ENCODE assay signal across 8 cellular contexts in genomic region chr6:26003102-26003694, GRCh38. TPM values are rescaled to one million over a fixed set of nuclear protein-coding genes. Genes with fewer than 3 reads are reported as not detected.
DNase-seq lines count a peak whose midpoint lies in the region; ATAC-seq, FAIRE-seq and TF ChIP-seq lines count a peak whose summit lies in the region.

No MANE protein-coding gene starts in this region.

- H3K27me3 Mint-ChIP-seq in CD14-positive monocyte (ENCODE audit: low read depth in 3 of 3), result peaks cover 0 to 4% (median 0%) of the 10 kb centered on the region in 3 donors

- H3K36me3 Mint-ChIP-seq in CD14-positive monocyte, result peaks cover 25 to 31% of the 10 kb centered on the region in 2 donors

- FAIRE-seq in GM19239 (lab: Jason Lieb, UNC) (peak; percentile 83), pancreas (lab: Jason Lieb, UNC) (no peak)

- ATAC-seq in pancreas, result peak; percentile 58 to 91 (median 86)
- ATAC-seq in HG03439 (IDR thresholded peaks at IDR 0.05; ENCODE audit: unreplicated experiment), result no peak

- DNase-seq in CD14-positive monocyte (ENCODE audit: low spot score) (no peak), GM19239 (ENCODE audit: insufficient read length, low spot score) (no peak), NCI-H82 treated with DMSO at 0.1 percent for 48 hours (lab: John Stamatoyannopoulos, UW; ENCODE audit: unreplicated experiment) (peak; percentile 63), activated T-cell treated with anti-CD3 and anti-CD28 coated beads for 48 hours (ENCODE audit: low read depth) (peak; percentile 14), foreskin melanocyte (peak; percentile 45), pancreas (peak in 3 of 6 donors; percentile 34 to 58 (median 39)), middle frontal gyrus (ENCODE audit: extremely low spot score, low spot score) (no peak)

- TF ChIP-seq CTCF in CD14-positive monocyte (IDR thresholded peaks at IDR 0.05) (peak; percentile 95), pancreas (IDR thresholded peaks at IDR 0.05) (peak; percentile 56 to 73 (median 62))

- no peaks in the 10 kb centered on the region for H3K9me3 ChIP-seq in pancreas

- H3K27me3 ChIP-seq in pancreas, result no peaks in the 10 kb centered on the region

- H3K4me1 Mint-ChIP-seq in CD14-positive monocyte, result peaks cover 24% of the 10 kb centered on the region

- WGBS in pancreas, 2 donors, result 2 to 6% methylated on average over 3 of the region's 3 CpGs

- no peak overlapping the region for H3K27ac Mint-ChIP-seq in CD14-positive monocyte

- no peak overlapping the region for H3K4me3 ChIP-seq in pancreas

- H3K4me1 ChIP-seq in pancreas, result no peaks in the 10 kb centered on the region

- intact Hi-C loops in CD14-positive monocyte (cut with micrococcal nuclease) (loop anchor here in 1 of 2 donors (5.0 kb wide), 1 partner anchor 281 kb away; no protein-coding TSS in a partner anchor), pancreas (cut with DNase I) (no loop called here)

- H3K9me3 Mint-ChIP-seq in CD14-positive monocyte, result peaks cover 0 to 2% (median 0%) of the 10 kb centered on the region in 7 donors

- H3K4me3 Mint-ChIP-seq in CD14-positive monocyte, result no peak overlapping the region

- no peak overlapping the region for H3K27ac ChIP-seq in pancreas

- peaks cover 0 to 10% (median 5%) of the 10 kb centered on the region in 3 donors for H3K36me3 ChIP-seq in pancreas

RNA-seq across cellular contexts. Expression of gene TRIM38, which starts 40.6 kb away (rescaled TPM):
- polyA plus RNA-seq in CD14-positive monocyte, result 1 to 10 TPM; 4.1 to 8.0 TPM
- total RNA-seq in pancreas, result 1 to 10 TPM; 1.5 to 5.8 (median 2.3) TPM
- polyA plus RNA-seq in pancreas, result 1 to 10 TPM; 2.4 to 2.9 TPM

Comparison
In these comparisons a context has a peak if more than half of its experiments do, and no peak if none do; other contexts are left out.
1. DNase-seq: peak in NCI-H82 treated with DMSO at 0.1 percent for 48 hours (single experiment), activated T-cell treated with anti-CD3 and anti-CD28 coated beads for 48 hours (single experiment) and foreskin melanocyte (single experiment); none in CD14-positive monocyte (single experiment), GM19239 (single experiment) and middle frontal gyrus (single experiment).